ENCODE assay signal across 8 cellular contexts in the genomic region with DNA sequence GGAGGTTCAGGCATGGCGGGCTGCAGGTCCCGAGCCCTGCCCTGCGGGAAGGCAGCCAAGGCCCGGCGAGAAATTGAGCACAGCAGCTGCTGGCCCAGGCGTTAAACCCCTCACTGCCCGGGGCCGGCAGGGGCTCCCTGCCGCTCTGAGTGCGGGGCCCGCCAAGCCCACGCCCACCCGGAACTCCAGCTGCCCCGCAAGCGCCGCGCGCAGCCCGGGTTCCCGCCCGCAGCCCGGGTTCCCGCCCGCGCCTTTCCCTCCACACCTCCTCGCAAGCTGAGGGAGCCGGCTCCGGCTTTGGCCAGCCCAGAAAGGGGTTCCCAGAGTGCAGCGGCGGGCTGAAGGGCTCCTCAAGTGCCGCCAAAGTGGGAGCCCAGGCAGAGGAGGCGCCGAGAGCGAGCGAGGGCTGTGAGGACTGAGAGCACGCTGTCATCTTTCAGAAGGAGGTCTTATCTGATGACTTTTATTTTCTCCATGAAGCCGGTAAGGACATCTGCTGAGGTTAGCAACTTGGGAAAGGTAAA.
A peak's percentile ranks its signal among the peaks of the same experiment; 100 is the strongest.
DNase-seq lines count a peak whose midpoint lies in the region; ATAC-seq and TF ChIP-seq lines count a peak whose summit lies in the region.
"Not testable (repeated sequence)": the region's sequence is repeated elsewhere in the genome, so short reads cannot be mapped to it uniquely, and the experiment has no call there.

No MANE protein-coding gene starts in this region.

- peak overlapping the region; percentile 35 for H3K27ac Mint-ChIP-seq in Calu3 (ENCODE audit: unreplicated experiment)
- not testable (repeated sequence) for H3K27ac Mint-ChIP-seq in activated CD4-positive, alpha-beta T cell treated with anti-CD3 and anti-CD28 coated beads for 36 hours; activated T-helper 1 cell treated with anti-CD3 and anti-CD28 coated beads, Interleukin-12 subunit alpha, Interleukin-12 subunit beta, Interleukin-2, Interleukin-4 antibody, amounts not matched to agents 30 ng/mL and 10 ng/mL and 1 ng/mL, durations not matched to agents 14 hours and 24 hours and 36 hours; chondrocyte (ENCODE audit: unreplicated experiment)

- peaks cover 0 to 41% (median 7%) of the 10 kb centered on the region in 8 donors for H3K9me3 ChIP-seq in spleen

- TF ChIP-seq CTCF in Calu3 (IDR thresholded peaks at IDR 0.05; ENCODE audit: unreplicated experiment); chondrocyte (IDR thresholded peaks at IDR 0.05); spleen (IDR thresholded peaks at IDR 0.05 in 8 of 11, conservative IDR thresholded peaks at IDR 0.05 in 3 of 11): not testable (repeated sequence)

- intact Hi-C loops in Calu3 (cut with micrococcal nuclease; ENCODE audit: unreplicated experiment); activated CD4-positive, alpha-beta T cell treated with anti-CD3 and anti-CD28 coated beads for 36 hours (cut with DNase I, micrococcal nuclease); activated T-helper 1 cell treated with anti-CD3 and anti-CD28 coated beads, Interleukin-12 subunit alpha, Interleukin-12 subunit beta, Interleukin-2, Interleukin-4 antibody, amounts not matched to agents 30 ng/mL and 10 ng/mL and 1 ng/mL, durations not matched to agents 14 hours and 24 hours and 36 hours (cut with micrococcal nuclease); spleen (cut with DNase I; ENCODE audit: low total_unique reads): not testable (repeated sequence)

- ATAC-seq in GM19397 (IDR thresholded peaks at IDR 0.05; ENCODE audit: unreplicated experiment), result peak; percentile 46
- not testable (repeated sequence) for ATAC-seq in activated CD4-positive, alpha-beta T cell treated with anti-CD3 and anti-CD28 coated beads for 36 hours

- not testable (repeated sequence) for H3K9me3 Mint-ChIP-seq in Calu3 (ENCODE audit: low read depth, unreplicated experiment)
- H3K9me3 Mint-ChIP-seq in activated CD4-positive, alpha-beta T cell treated with anti-CD3 and anti-CD28 coated beads for 36 hours (ENCODE audit: low read depth), result peaks cover 19% of the 10 kb centered on the region
- H3K9me3 Mint-ChIP-seq in activated T-helper 1 cell treated with anti-CD3 and anti-CD28 coated beads, Interleukin-12 subunit alpha, Interleukin-12 subunit beta, Interleukin-2, Interleukin-4 antibody, amounts not matched to agents 30 ng/mL and 10 ng/mL and 1 ng/mL, durations not matched to agents 14 hours and 24 hours and 36 hours, result peaks cover 23% of the 10 kb centered on the region
- peaks cover 11% of the 10 kb centered on the region for H3K9me3 Mint-ChIP-seq in chondrocyte (ENCODE audit: low read depth)

- H3K36me3 ChIP-seq in spleen, result not testable (repeated sequence)

- H3K27me3 ChIP-seq in spleen (replicated peaks in 1 of 7), result not testable (repeated sequence)

- DNase-seq in Calu3, result peak; percentile 17
- not testable (repeated sequence) for DNase-seq in Jurkat, Clone E6-1 (ENCODE audit: low read depth, low spot score); activated CD4-positive, alpha-beta T cell treated with anti-CD3 and anti-CD28 coated beads for 36 hours; activated T-helper 1 cell treated with anti-CD3 and anti-CD28 coated beads, Interleukin-12 subunit alpha, Interleukin-12 subunit beta, Interleukin-2, Interleukin-4 antibody, amounts not matched to agents 30 ng/mL and 10 ng/mL and 1 ng/mL, durations not matched to agents 14 hours and 24 hours and 36 hours (ENCODE audit: low spot score)
- peak; percentile 37 for DNase-seq in NCI-H2227 treated with DMSO at 0.1 percent for 48 hours (lab: John Stamatoyannopoulos, UW)
- peak; percentile 55 for DNase-seq in chondrocyte (ENCODE audit: low spot score)
- DNase-seq in spleen, result peak; percentile 73

- peak overlapping the region; percentile 84 for H3K4me3 Mint-ChIP-seq in Calu3 (ENCODE audit: low read depth, unreplicated experiment)
- peak overlapping the region; percentile 62 for H3K4me3 Mint-ChIP-seq in activated CD4-positive, alpha-beta T cell treated with anti-CD3 and anti-CD28 coated beads for 36 hours
- H3K4me3 Mint-ChIP-seq in activated T-helper 1 cell treated with anti-CD3 and anti-CD28 coated beads, Interleukin-12 subunit alpha, Interleukin-12 subunit beta, Interleukin-2, Interleukin-4 antibody, amounts not matched to agents 30 ng/mL and 10 ng/mL and 1 ng/mL, durations not matched to agents 14 hours and 24 hours and 36 hours, result peak overlapping the region; percentile 4
- H3K4me3 Mint-ChIP-seq in chondrocyte (ENCODE audit: unreplicated experiment), result not testable (repeated sequence)

- not testable (repeated sequence) for H3K27ac ChIP-seq in spleen

- H3K4me3 ChIP-seq in Jurkat, Clone E6-1 (ENCODE audit: low read length), result peak overlapping the region; percentile 56
- H3K4me3 ChIP-seq in spleen, result not testable (repeated sequence)

- H3K36me3 Mint-ChIP-seq in Calu3 (ENCODE audit: insufficient read depth, unreplicated experiment), result peaks cover 17% of the 10 kb centered on the region
- H3K36me3 Mint-ChIP-seq in activated CD4-positive, alpha-beta T cell treated with anti-CD3 and anti-CD28 coated beads for 36 hours (ENCODE audit: low read depth); activated T-helper 1 cell treated with anti-CD3 and anti-CD28 coated beads, Interleukin-12 subunit alpha, Interleukin-12 subunit beta, Interleukin-2, Interleukin-4 antibody, amounts not matched to agents 30 ng/mL and 10 ng/mL and 1 ng/mL, durations not matched to agents 14 hours and 24 hours and 36 hours (ENCODE audit: low read depth); chondrocyte (ENCODE audit: low read depth): not testable (repeated sequence)

- not testable (repeated sequence) for TF ChIP-seq POLR2A in spleen (IDR thresholded peaks at IDR 0.05)

- not testable (repeated sequence) for BruUV-seq in Calu3 (replicated peaks; lab: Mats Ljungman, UMichigan)

- H3K27me3 Mint-ChIP-seq in Calu3 (ENCODE audit: unreplicated experiment); activated CD4-positive, alpha-beta T cell treated with anti-CD3 and anti-CD28 coated beads for 36 hours; activated T-helper 1 cell treated with anti-CD3 and anti-CD28 coated beads, Interleukin-12 subunit alpha, Interleukin-12 subunit beta, Interleukin-2, Interleukin-4 antibody, amounts not matched to agents 30 ng/mL and 10 ng/mL and 1 ng/mL, durations not matched to agents 14 hours and 24 hours and 36 hours (ENCODE audit: insufficient read depth); chondrocyte (ENCODE audit: low read depth): not testable (repeated sequence)

- 81 to 94% (median 88%) methylated on average over 9 to 35 of the region's 37 CpGs for WGBS in spleen, 5 donors

- peaks cover 10% of the 10 kb centered on the region for H3K4me1 Mint-ChIP-seq in Calu3 (ENCODE audit: low read depth, unreplicated experiment)
- not testable (repeated sequence) for H3K4me1 Mint-ChIP-seq in activated CD4-positive, alpha-beta T cell treated with anti-CD3 and anti-CD28 coated beads for 36 hours; activated T-helper 1 cell treated with anti-CD3 and anti-CD28 coated beads, Interleukin-12 subunit alpha, Interleukin-12 subunit beta, Interleukin-2, Interleukin-4 antibody, amounts not matched to agents 30 ng/mL and 10 ng/mL and 1 ng/mL, durations not matched to agents 14 hours and 24 hours and 36 hours (ENCODE audit: low read depth); chondrocyte (ENCODE audit: low read depth)

- CTCF ChIA-PET in Calu3 (lab: Charles Lee), result not testable (repeated sequence)
- CTCF ChIA-PET in activated CD4-positive, alpha-beta T cell treated with anti-CD3 and anti-CD28 coated beads for 36 hours (lab: Charles Lee), result interaction anchor here (0.6 kb wide), 1 partner anchor 28 kb away, joined by 4 read pairs; no protein-coding TSS in a partner anchor

- POLR2A ChIA-PET in activated CD4-positive, alpha-beta T cell treated with anti-CD3 and anti-CD28 coated beads for 36 hours (lab: Charles Lee), result not testable (repeated sequence)

- H3K4me1 ChIP-seq in spleen, result not testable (repeated sequence)
